ENCODE assay signal across 8 cellular contexts in the genomic region with DNA sequence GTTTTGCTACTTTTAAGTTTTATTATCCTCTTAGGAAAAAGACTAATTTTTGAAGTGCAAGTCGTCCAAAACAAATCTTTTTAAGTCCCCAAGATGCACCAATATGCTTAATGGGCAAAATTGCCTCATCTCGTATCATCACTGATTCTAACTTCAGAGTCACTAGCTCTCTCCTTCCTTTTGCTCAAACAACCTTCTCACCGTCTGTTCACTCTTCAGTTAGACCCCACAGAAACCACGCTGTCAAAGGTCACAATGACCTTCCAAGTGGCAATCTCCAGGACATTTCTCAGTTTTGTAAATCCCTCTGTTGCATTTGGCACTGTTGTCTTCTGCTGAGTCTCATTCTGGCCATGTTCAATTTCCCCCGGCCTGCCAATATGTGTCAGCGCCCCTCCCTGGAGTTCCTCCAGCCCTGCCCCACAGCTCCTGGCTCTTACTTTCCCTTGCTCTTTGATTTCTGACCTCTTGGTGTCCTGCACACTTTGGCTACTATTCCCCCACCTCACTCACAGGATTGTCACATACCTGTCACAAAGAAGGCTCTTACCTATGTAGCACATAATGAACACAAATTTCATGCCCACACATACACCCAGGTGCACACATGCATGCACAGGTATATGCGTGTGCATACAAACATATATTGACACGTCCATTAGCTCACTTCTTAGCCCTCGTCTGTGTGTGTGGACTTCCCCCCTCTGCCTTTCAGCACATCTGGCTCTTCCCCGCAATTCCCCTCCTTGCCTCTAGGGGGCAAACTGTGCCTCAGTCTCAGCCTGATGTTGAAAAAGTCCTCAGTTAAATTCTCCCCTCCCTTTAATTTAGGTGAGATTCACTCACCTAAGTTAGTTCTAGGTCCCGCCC.
A peak's percentile ranks its signal among the peaks of the same experiment; 100 is the strongest.
DNase-seq lines count a peak whose midpoint lies in the region; ATAC-seq and TF ChIP-seq lines count a peak whose summit lies in the region.

No MANE protein-coding gene starts in this region.

- intact Hi-C loops in A673 (cut with micrococcal nuclease; ENCODE audit: unreplicated experiment) = loop anchor here (2.0 kb wide), 1 partner anchor 359 kb away; no protein-coding TSS in a partner anchor

- no peaks in the 10 kb centered on the region for H3K9me3 ChIP-seq in A673 (ENCODE audit: low read depth, low read length, poor library complexity, severe bottlenecking)

- peak; percentile 86 for ATAC-seq in GM18867 (IDR thresholded peaks at IDR 0.05; ENCODE audit: unreplicated experiment)
- peak; percentile 63 for ATAC-seq in HG03097 (IDR thresholded peaks at IDR 0.05; ENCODE audit: low FRiP score, unreplicated experiment)
- ATAC-seq in GM18873 (IDR thresholded peaks at IDR 0.05; ENCODE audit: low FRiP score, unreplicated experiment) = no peak

- no TSS peak for BruUV-seq in A673 (replicated peaks; lab: Mats Ljungman, UMichigan)

- POLR2A ChIA-PET in A673 (lab: Charles Lee; ENCODE audit: low non-redundant PET) = no interaction called here

- no peak overlapping the region for H3K4me3 ChIP-seq in A673 (ENCODE audit: low read depth, low read length, poor library complexity, severe bottlenecking)

- no peaks in the 10 kb centered on the region for H3K27me3 ChIP-seq in A673 (replicated peaks; ENCODE audit: insufficient read depth, low read depth, low read length, poor library complexity)

- CTCF ChIA-PET in A673 (lab: Charles Lee) = no interaction called here

- peak; percentile 88 for TF ChIP-seq CTCF in A673 (conservative IDR thresholded peaks at IDR 0.05; ENCODE audit: low read depth, low read length)

- no peaks in the 10 kb centered on the region for H3K4me1 ChIP-seq in A673 (ENCODE audit: insufficient read depth, low read length, poor library complexity, severe bottlenecking)

- no peaks in the 10 kb centered on the region for H3K36me3 ChIP-seq in A673 (ENCODE audit: insufficient read depth, low read length, poor library complexity, severe bottlenecking)

- H3K27ac ChIP-seq in A673 (ENCODE audit: low read depth, low read length, poor library complexity, severe bottlenecking) = no peak overlapping the region

- in situ Hi-C loops in SK-MEL-5 (cut with HindIII; ENCODE audit: low pct_unique_long_range_greater_than_20kb, low sequenced_read_pairs) = no loop called here

- DNase-seq in A673 (ENCODE audit: low spot score) = peak; percentile 52
- DNase-seq in SK-MEL-5 (ENCODE audit: low read depth, low spot score) = peak; percentile 63
- peak; percentile 66 for DNase-seq in activated naive CD4-positive, alpha-beta T cell treated with Interleukin-2 at 50 U/mL for 16 hours
- DNase-seq in iPS-NIHi7 (ENCODE audit: extremely low spot score) = peak; percentile 80
- peak; percentile 31 to 45 for DNase-seq in stimulated activated CD4-positive, alpha-beta T cell treated with anti-CD3 and anti-CD28 coated beads, Interleukin-4, amount 100 ng/mL, for 48 hours (ENCODE audit: low read depth in 2 of 2)
